ENCODE assay signal across 10 cellular contexts in genomic region chr1:85611856-85612255, GRCh38. TPM values are rescaled to one million over a fixed set of nuclear protein-coding genes. Genes with fewer than 3 reads are reported as not detected.
DNase-seq lines count a peak whose midpoint lies in the region; ATAC-seq and TF ChIP-seq lines count a peak whose summit lies in the region.
"Had no signal": no experiment of that assay in that cellular context is flagged by ENCODE, and none has a peak within 500 bp of the region (broad histone marks: within the 10 kb centered on the region; RNA-seq: fewer than 3 reads in every experiment).

No MANE protein-coding gene starts in this region.

- no peak overlapping the region for H3K4me2 ChIP-seq in neural progenitor cell

- H3K79me2 ChIP-seq in neural progenitor cell (ENCODE audit: low read depth) = no peaks in the 10 kb centered on the region

- H3K27me3 Mint-ChIP-seq in neural progenitor cell (ENCODE audit: insufficient read depth, low read depth) = no peaks in the 10 kb centered on the region

- no peak overlapping the region for H3K9ac ChIP-seq in neural progenitor cell

- H3K36me3 Mint-ChIP-seq in neural progenitor cell = peaks cover 5% of the 10 kb centered on the region

- CTCF ChIA-PET in AG04450 (lab: Charles Lee) = interaction anchor here (0.5 to 3.0 kb wide), 3 partner anchors 37 to 1127 kb away, joined by 3 to 27 read pairs (median 8); no protein-coding TSS in a partner anchor
- CTCF ChIA-PET in RWPE1 (lab: Yijun Ruan, JAX) = interaction anchor here (0.6 kb wide), 1 partner anchor 19 kb away, joined by 4 read pairs; no protein-coding TSS in a partner anchor

- no peaks in the 10 kb centered on the region for H4K20me1 ChIP-seq in neural progenitor cell (ENCODE audit: low read depth)

- H2AFZ ChIP-seq in neural progenitor cell (replicated peaks) = no peak overlapping the region

- no peak for ATAC-seq in HG03439 (IDR thresholded peaks at IDR 0.05; ENCODE audit: unreplicated experiment)
- ATAC-seq in GM21576 (IDR thresholded peaks at IDR 0.05; ENCODE audit: unreplicated experiment) = no peak

- H3K27ac Mint-ChIP-seq in neural progenitor cell = no peak overlapping the region
- H3K27ac Mint-ChIP-seq: B cell had no signal

- peaks cover 29% of the 10 kb centered on the region for H3K4me1 Mint-ChIP-seq in neural progenitor cell
- H3K4me1 Mint-ChIP-seq: B cell had no signal

- no peak overlapping the region for H3K4me3 Mint-ChIP-seq in neural progenitor cell
- H3K4me3 Mint-ChIP-seq: B cell had no signal

- no peaks in the 10 kb centered on the region for H3K9me3 Mint-ChIP-seq in neural progenitor cell

- H3K4me1 ChIP-seq in neural progenitor cell = peaks cover 7% of the 10 kb centered on the region

- POLR2A ChIA-PET in AG04450 (lab: Yijun Ruan, JAX) = interaction anchor here (1.0 to 3.5 kb wide), 11 partner anchors 9 to 304 kb away, joined by 3 to 88 read pairs (median 6); partner anchors contain the start of gene CCN1
- POLR2A ChIA-PET in RWPE1 (lab: Yijun Ruan, JAX; ENCODE audit: low non-redundant PET) = no interaction called here

- peaks cover 5% of the 10 kb centered on the region for H3F3A ChIP-seq in neural progenitor cell (ENCODE audit: low read depth)

- no peaks in the 10 kb centered on the region for H3K36me3 ChIP-seq in neural progenitor cell

- peak overlapping the region; percentile 99 for H3K27ac ChIP-seq in AG04450 (ENCODE audit: low read depth, low read length)
- peak overlapping the region; percentile 29 for H3K27ac ChIP-seq in RWPE1
- H3K27ac ChIP-seq in neural progenitor cell = no peak overlapping the region

- peaks cover 7% of the 10 kb centered on the region; the same call in 1 of the 2 replicates for H3K9me3 ChIP-seq in AG04450 (ENCODE audit: control insufficient read depth, insufficient read depth, low read length)
- no peaks in the 10 kb centered on the region for H3K9me3 ChIP-seq in neural progenitor cell (ENCODE audit: low read depth)

- H3K4me3 ChIP-seq in AG04450 (ENCODE audit: low read depth, low read length) = peak overlapping the region; percentile 4; the same call in 1 of the 2 replicates
- no peak overlapping the region for H3K4me3 ChIP-seq in neural progenitor cell

- no peak for TF ChIP-seq CTCF in AG04450 (IDR thresholded peaks at IDR 0.05; ENCODE audit: low read depth, low read length)
- no peak for TF ChIP-seq CTCF in RWPE1 (conservative IDR thresholded peaks at IDR 0.05; ENCODE audit: low read depth)
- TF ChIP-seq CTCF in neural progenitor cell (IDR thresholded peaks at IDR 0.05) = no peak

- DNase-seq in AG04450 (ENCODE audit: low read depth, low spot score) = peak; percentile 99
- peak; percentile 95 for DNase-seq in RWPE1 (ENCODE audit: low spot score)
- peak; percentile 100 for DNase-seq in fibroblast of peridontal ligament (ENCODE audit: extremely low read depth)
- peak; percentile 28 for DNase-seq in neural progenitor cell (ENCODE audit: low spot score)
- DNase-seq in activated CD4-positive, CD25-positive, alpha-beta regulatory T cell treated with anti-CD3 and anti-CD28 coated beads, Interleukin-2, amount 50 U/mL, for 72 hours = no peak
- DNase-seq in NCI-H2227 (lab: John Stamatoyannopoulos, UW; ENCODE audit: unreplicated experiment) = no peak
- DNase-seq: NCI-H748 treated with DMSO at 0.1 percent for 48 hours had no signal

- H3K27me3 ChIP-seq in AG04450 (ENCODE audit: control insufficient read depth, insufficient read depth, low read length) (no peaks in the 10 kb centered on the region), neural progenitor cell (no peaks in the 10 kb centered on the region)

RNA-seq across cellular contexts. Expression of gene CCN1, which starts 31.3 kb away (rescaled TPM):
- polyA plus RNA-seq in AG04450 (2011; rRNA removed) = 194 and 206 TPM in 2 replicates
- polyA minus RNA-seq in AG04450 (2011; rRNA and poly(A)+ RNA removed) = 172 and 200 TPM in 2 replicates
- total RNA-seq in neural progenitor cell (ENCODE audit: low replicate concordance) = 23.9 and 26.7 TPM in 2 replicates
- total RNA-seq: B cell had no signal

Comparison
In these comparisons a context has a peak if more than half of its experiments do, and no peak if none do; other contexts are left out.
1. DNase-seq: peak in AG04450 (single experiment), RWPE1 (single experiment), fibroblast of peridontal ligament (single experiment) and neural progenitor cell (single experiment); none in activated CD4-positive, CD25-positive, alpha-beta regulatory T cell treated with anti-CD3 and anti-CD28 coated beads, Interleukin-2, amount 50 U/mL, for 72 hours (single experiment) and NCI-H2227 (single experiment).